15 cellular contexts compared by ENCODE assay signal in genomic region chr6:39824030-39824926, GRCh38. TPM values are rescaled to one million over a fixed set of nuclear protein-coding genes. Genes with fewer than 3 reads are reported as not detected.
DNase-seq lines count a peak whose midpoint lies in the region; ATAC-seq and TF ChIP-seq lines count a peak whose summit lies in the region.
"Had no signal": no experiment of that assay in that cellular context is flagged by ENCODE, and none has a peak within 500 bp of the region (broad histone marks: within the 10 kb centered on the region; RNA-seq: fewer than 3 reads in every experiment).

No MANE protein-coding gene starts in this region.

- no peaks in the 10 kb centered on the region for H3K4me1 Mint-ChIP-seq in CD4-positive, alpha-beta T cell (ENCODE audit: low read depth)
- H3K4me1 Mint-ChIP-seq: activated B cell treated with CpG ODN at 0.5 μM for 24 hours had no signal

- WGBS in adrenal gland, 4 donors = 54 to 70% (median 63%) methylated on average over 7 to 9 of the region's 9 CpGs
- WGBS in testis, 2 donors = 39 to 69% methylated on average over 7 to 9 of the region's 9 CpGs

- intact Hi-C loops in adrenal gland (cut with DNase I) (no loop called here), lower lobe of right lung (cut with DNase I) (no loop called here), testis (cut with DNase I; ENCODE audit: low total_unique reads) (no loop called here)
- intact Hi-C loops in CD4-positive, alpha-beta T cell (cut with DNase I, micrococcal nuclease) = no loop called here

- no peaks in the 10 kb centered on the region for H3K36me3 Mint-ChIP-seq in CD4-positive, alpha-beta T cell (ENCODE audit: low read depth)
- H3K36me3 Mint-ChIP-seq: CD8-positive, alpha-beta T cell had no signal

- no peaks in the 10 kb centered on the region for H3K36me3 ChIP-seq in adrenal gland (replicated peaks in 1 of 2)
- H3K36me3 ChIP-seq in lower lobe of right lung = no peaks in the 10 kb centered on the region
- no peaks in the 10 kb centered on the region for H3K36me3 ChIP-seq in testis (ENCODE audit: low read depth, missing control alignments)

- POLR2A ChIA-PET in CD4-positive, alpha-beta T cell (lab: Charles Lee) = no interaction called here

- no peaks in the 10 kb centered on the region for H3K9me3 ChIP-seq in adrenal gland (replicated peaks in 1 of 3)
- no peaks in the 10 kb centered on the region for H3K9me3 ChIP-seq in lower lobe of right lung
- H3K9me3 ChIP-seq in testis = no peaks in the 10 kb centered on the region
- H3K9me3 ChIP-seq in CD4-positive, alpha-beta T cell (ENCODE audit: control insufficient read depth, low read length) = no peaks in the 10 kb centered on the region

- H3K27me3 ChIP-seq in adrenal gland (no peaks in the 10 kb centered on the region), lower lobe of right lung (ENCODE audit: low read depth) (no peaks in the 10 kb centered on the region), testis (no peaks in the 10 kb centered on the region)
- no peaks in the 10 kb centered on the region for H3K27me3 ChIP-seq in CD4-positive, alpha-beta T cell (ENCODE audit: control insufficient read depth, insufficient read depth, low read length)

- H3K4me3 Mint-ChIP-seq in CD4-positive, alpha-beta T cell = no peak overlapping the region
- H3K4me3 Mint-ChIP-seq: activated B cell treated with CpG ODN at 0.5 μM for 24 hours; CD8-positive, alpha-beta T cell had no signal

- TF ChIP-seq CTCF in adrenal gland (IDR thresholded peaks at IDR 0.05) = no peak
- no peak for TF ChIP-seq CTCF in lower lobe of right lung (IDR thresholded peaks at IDR 0.05)
- TF ChIP-seq CTCF in testis (IDR thresholded peaks at IDR 0.05) = no peak
- no peak for TF ChIP-seq CTCF in CD4-positive, alpha-beta T cell (IDR thresholded peaks at IDR 0.05)

- TF ChIP-seq POLR2A in adrenal gland (IDR thresholded peaks at IDR 0.05) (no peak), testis (IDR thresholded peaks at IDR 0.05) (no peak)

- H3K27me3 Mint-ChIP-seq in CD4-positive, alpha-beta T cell = no peaks in the 10 kb centered on the region

- H3K4me1 ChIP-seq in adrenal gland (replicated peaks in 1 of 2) (peaks cover 0 to 41% of the 10 kb centered on the region in 2 donors), lower lobe of right lung (peaks cover 58% of the 10 kb centered on the region), testis (peaks cover 56% of the 10 kb centered on the region)

- no peak overlapping the region for H3K4me3 ChIP-seq in adrenal gland
- no peak overlapping the region for H3K4me3 ChIP-seq in lower lobe of right lung
- no peak overlapping the region for H3K4me3 ChIP-seq in testis
- H3K4me3 ChIP-seq: SK-N-MC had no signal

- H3K9me3 Mint-ChIP-seq in CD4-positive, alpha-beta T cell = no peaks in the 10 kb centered on the region
- H3K9me3 Mint-ChIP-seq: activated B cell treated with CpG ODN at 0.5 μM for 24 hours; CD8-positive, alpha-beta T cell had no signal

- H3K27ac ChIP-seq in adrenal gland (peak overlapping the region in 4 of 5 donors; percentile 47 to 91 (median 74)), lower lobe of right lung (peak overlapping the region; percentile 32), testis (peak overlapping the region; percentile 37 to 68)
- no peak overlapping the region for H3K27ac ChIP-seq in CD4-positive, alpha-beta T cell (ENCODE audit: low read depth, low read length)
- H3K27ac ChIP-seq: SK-N-MC had no signal

- no peak for ATAC-seq in lower lobe of right lung
- ATAC-seq in GM21825 (IDR thresholded peaks at IDR 0.05; ENCODE audit: unreplicated experiment) = no peak
- ATAC-seq in CD4-positive, alpha-beta T cell (ENCODE audit: poor library complexity) = no peak
- ATAC-seq: CD8-positive, alpha-beta T cell; stimulated activated naive CD8-positive, alpha-beta T cell treated with anti-CD3 and anti-CD28 coated beads, Interleukin-15, Interleukin-2, amounts not matched to agents 100 U/mL and 50 U/mL, for 24 hours had no signal

- DNase-seq in NCI-H146 treated with DMSO at 0.1 percent for 48 hours (lab: John Stamatoyannopoulos, UW; ENCODE audit: unreplicated experiment) (peak; percentile 20), adrenal gland (no peak), lower lobe of right lung (no peak), testis (peak; percentile 84), activated gamma-delta T cell (lab: John Stamatoyannopoulos, UW) (no peak)
- no peak for DNase-seq in CD4-positive, alpha-beta T cell
- DNase-seq: activated B cell treated with CpG ODN at 0.5 μM for 24 hours; activated T-cell treated with anti-CD3 and anti-CD28 coated beads for 4 hours; CD8-positive, alpha-beta T cell; effector CD4-positive, alpha-beta T cell; stimulated activated CD4-positive, alpha-beta T cell treated with anti-CD3 and anti-CD28 coated beads, Interleukin-4, amount 100 ng/mL, for 4 hours; stimulated activated naive CD8-positive, alpha-beta T cell treated with anti-CD3 and anti-CD28 coated beads, Interleukin-15, Interleukin-2, amounts not matched to agents 100 U/mL and 50 U/mL, for 24 hours had no signal

- H3K27ac Mint-ChIP-seq in CD4-positive, alpha-beta T cell = no peak overlapping the region
- H3K27ac Mint-ChIP-seq: activated B cell treated with CpG ODN at 0.5 μM for 24 hours; CD8-positive, alpha-beta T cell; progenitor cell of endocrine pancreas had no signal

- CTCF ChIA-PET in CD4-positive, alpha-beta T cell (lab: Charles Lee) = no interaction called here

RNA-seq across cellular contexts. Expression of gene DAAM2, which starts 32.1 kb away (rescaled TPM):
- total RNA-seq in adrenal gland = 10 to 100 TPM; 39.0 to 72.1 (median 56.5) TPM
- polyA plus RNA-seq in adrenal gland = 10 to 100 TPM; 28.1 to 50.6 (median 31.6) TPM
- 29.0 TPM for total RNA-seq in lower lobe of right lung
- 10 to 100 TPM; 64.5 to 66.1 TPM for total RNA-seq in testis
- polyA plus RNA-seq in testis (ENCODE audit: insufficient read depth, low read depth, low replicate concordance) = 37.4 TPM
- not detected for total RNA-seq in CD4-positive, alpha-beta T cell
- total RNA-seq: activated B cell treated with CpG ODN at 0.5 μM for 24 hours; CD8-positive, alpha-beta T cell had no signal

Comparison
In these comparisons a context has a peak if more than half of its experiments do, and no peak if none do; other contexts are left out.
1. DNase-seq: peak in NCI-H146 treated with DMSO at 0.1 percent for 48 hours (single experiment) and testis (single experiment); none in adrenal gland (0 of 7), lower lobe of right lung (single experiment), CD4-positive, alpha-beta T cell (0 of 10) and activated gamma-delta T cell (single experiment).
2. RNA of gene DAAM2, which starts 32.1 kb away (total RNA-seq): 64.5 to 66.1 TPM in testis, 39.0 to 72.1 TPM in adrenal gland and 29.0 TPM in lower lobe of right lung (single experiment); not detected in CD4-positive, alpha-beta T cell; every median in the first group is over 10 times any median in the second.